Comparison of ENCODE assay signal across 27 cellular contexts in genomic region chr16:84370723-84371552, GRCh38. TPM values are rescaled to one million over a fixed set of nuclear protein-coding genes. Genes with fewer than 3 reads are reported as not detected.
A peak's percentile ranks its signal among the peaks of the same experiment; 100 is the strongest.
DNase-seq lines count a peak whose midpoint lies in the region; ATAC-seq, FAIRE-seq and TF ChIP-seq lines count a peak whose summit lies in the region.
"Had no signal": no experiment of that assay in that cellular context is flagged by ENCODE, and none has a peak within 500 bp of the region (broad histone marks: within the 10 kb centered on the region; RNA-seq: fewer than 3 reads in every experiment).

No MANE protein-coding gene starts in this region.

- 0 out of 2 replicates have a peak overlapping the region, but pooled peaks have one; percentile 15 for H3K4me2 ChIP-seq in HepG2 (ENCODE audit: low read depth, low read length)
- H3K4me2 ChIP-seq: smooth muscle cell had no signal

- no peaks in the 10 kb centered on the region for H3K9me3 ChIP-seq in HepG2 (ENCODE audit: low read length)
- no peaks in the 10 kb centered on the region for H3K9me3 ChIP-seq in right lobe of liver
- no peaks in the 10 kb centered on the region for H3K9me3 ChIP-seq in RWPE2 (ENCODE audit: severe bottlenecking)
- H3K9me3 ChIP-seq: gastroesophageal sphincter, pancreas, suprapubic skin had no signal

- H3K27me3 ChIP-seq in HepG2 (ENCODE audit: control insufficient read depth in 1 of 2, insufficient read depth in 2 of 2, low read length in 2 of 2) (peaks cover 0 to 50% of the 10 kb centered on the region in 2 experiments; a peak in 4 of 5 replicates), right lobe of liver (no peaks in the 10 kb centered on the region), RWPE2 (ENCODE audit: insufficient read depth, poor library complexity, severe bottlenecking) (no peaks in the 10 kb centered on the region)
- H3K27me3 ChIP-seq: pancreas had no signal

- H3K4me1 ChIP-seq in HepG2 (ENCODE audit: insufficient read depth, low read length) (peaks cover 17% of the 10 kb centered on the region), right lobe of liver (no peaks in the 10 kb centered on the region), RWPE2 (ENCODE audit: insufficient read depth, poor library complexity, severe bottlenecking) (peaks cover 17% of the 10 kb centered on the region)
- H3K4me1 ChIP-seq: pancreas had no signal

- POLR2A ChIA-PET in HepG2 (lab: Yijun Ruan, JAX) = no interaction called here

- H3K36me3 ChIP-seq in HepG2 (replicated peaks in 1 of 2; ENCODE audit: control insufficient read depth in 1 of 2, insufficient read depth in 2 of 2, low read length in 2 of 2) (no peaks in the 10 kb centered on the region), right lobe of liver (no peaks in the 10 kb centered on the region), RWPE2 (ENCODE audit: low read depth) (peaks cover 3% of the 10 kb centered on the region; the same call in 1 of the 2 replicates)
- H3K36me3 ChIP-seq: gastroesophageal sphincter, pancreas, suprapubic skin had no signal

- no peak for FAIRE-seq in HepG2 (lab: Jason Lieb, UNC)
- FAIRE-seq: pancreas had no signal

- no peak for TF ChIP-seq POLR2A in HepG2 (IDR thresholded peaks at IDR 0.05; ENCODE audit: insufficient read depth in 1 of 2, low read depth in 2 of 2, low read length in 2 of 2)
- no peak for TF ChIP-seq POLR2A in right lobe of liver (IDR thresholded peaks at IDR 0.05)

- H3K4me3 ChIP-seq in HepG2 (replicated peaks in 1 of 3; ENCODE audit: insufficient read depth in 1 of 3, low read depth in 2 of 3, low read length in 3 of 3) (no peak overlapping the region), right lobe of liver (no peak overlapping the region), RWPE2 (ENCODE audit: severe bottlenecking) (no peak overlapping the region)
- H3K4me3 ChIP-seq: gastroesophageal sphincter, lung, pancreas, smooth muscle cell, suprapubic skin had no signal

- H4K20me1 ChIP-seq in HepG2 (ENCODE audit: insufficient read depth, low read length) = no peaks in the 10 kb centered on the region

- H3K36me3 Mint-ChIP-seq in chondrocyte (ENCODE audit: low read depth) = no peaks in the 10 kb centered on the region
- H3K36me3 Mint-ChIP-seq: CD8-positive, alpha-beta T cell had no signal

- no peak overlapping the region for H3K27ac Mint-ChIP-seq in chondrocyte (ENCODE audit: unreplicated experiment)
- H3K27ac Mint-ChIP-seq: activated naive CD4-positive, alpha-beta T cell treated with anti-CD3 and anti-CD28 coated beads, Interleukin-2, amount 50 U/mL, for 24 hours; CD8-positive, alpha-beta T cell had no signal

- H3K9ac ChIP-seq in HepG2 (ENCODE audit: insufficient read depth, low read depth, low read length) = no peak overlapping the region

- in situ Hi-C loops in HepG2 (cut with HindIII; ENCODE audit: extremely low pct_ligation_motif_present, low pct_unique_long_range_greater_than_20kb) = no loop called here

- WGBS in HepG2 (ENCODE audit: low lambda C conversion rate) = 14% methylated on average over 8 of the region's 8 CpGs
- WGBS in right lobe of liver (ENCODE audit: insufficient coverage, low coverage, low lambda C conversion rate, missing lambda C conversion rate) = 38% methylated on average over 7 of the region's 8 CpGs

- no peak overlapping the region for H2AFZ ChIP-seq in HepG2 (ENCODE audit: low read length)

- CTCF ChIA-PET in HepG2 (lab: Yijun Ruan, JAX; ENCODE audit: low intra/inter-chr PET ratio, low total read pairs) = no interaction called here

- H3K4me1 Mint-ChIP-seq in chondrocyte (ENCODE audit: low read depth) = peaks cover 4% of the 10 kb centered on the region

- H3K27ac ChIP-seq in HepG2 (ENCODE audit: extremely low read length, insufficient read depth, low read length) (no peak overlapping the region), right lobe of liver (no peak overlapping the region), RWPE2 (ENCODE audit: poor library complexity, severe bottlenecking) (peak overlapping the region; percentile 59)
- H3K27ac ChIP-seq: gastroesophageal sphincter, pancreas, suprapubic skin had no signal

- peaks cover 76% of the 10 kb centered on the region for H3K27me3 Mint-ChIP-seq in chondrocyte (ENCODE audit: low read depth)

- no TSS peak for BruUV-seq in HepG2 (replicated peaks; lab: Mats Ljungman, UMichigan)

- TF ChIP-seq RAD21 in HepG2 (CRISPR knock-in tag; IDR thresholded peaks at IDR 0.05) = no peak

- ATAC-seq in HepG2 (peak; percentile 25; the same call in 1 of the 3 replicates), right lobe of liver (no peak), RWPE2 (ENCODE audit: low read depth) (no peak), left colon (peak; percentile 30)
- ATAC-seq: CD8-positive, alpha-beta T cell; gastroesophageal sphincter had no signal

- TF ChIP-seq CTCF in HepG2 (CRISPR knock-in tag; IDR thresholded peaks at IDR 0.05) = no peak
- TF ChIP-seq CTCF in right lobe of liver (IDR thresholded peaks at IDR 0.05) = no peak
- TF ChIP-seq CTCF in RWPE2 (IDR thresholded peaks at IDR 0.05; ENCODE audit: poor library complexity, severe bottlenecking) = no peak
- TF ChIP-seq CTCF in chondrocyte (IDR thresholded peaks at IDR 0.05) = no peak

- no peak for TF ChIP-seq EP300 in HepG2 (IDR thresholded peaks at IDR 0.05; ENCODE audit: low read depth in 2 of 2, low read length in 2 of 2)
- TF ChIP-seq EP300 in HepG2 (CRISPR knock-in tag; IDR thresholded peaks at IDR 0.05; ENCODE audit: borderline replicate concordance) = no peak

- no peaks in the 10 kb centered on the region for H3K9me3 Mint-ChIP-seq in chondrocyte (ENCODE audit: low read depth)
- H3K9me3 Mint-ChIP-seq: activated naive CD4-positive, alpha-beta T cell treated with anti-CD3 and anti-CD28 coated beads, Interleukin-2, amount 50 U/mL, for 24 hours; CD8-positive, alpha-beta T cell had no signal

- DNase-seq in HepG2 (ENCODE audit: low spot score) (no peak), right lobe of liver (no peak), RWPE2 (ENCODE audit: low spot score) (no peak), left colon (peak in 1 of 2 donors; percentile 63), chondrocyte (ENCODE audit: low spot score) (no peak), anterior cingulate cortex (lab: John Stamatoyannopoulos, UW) (no peak), GF-D8 (lab: John Stamatoyannopoulos, UW) (no peak)
- no peak for DNase-seq in stimulated activated naive CD4-positive, alpha-beta T cell (lab: John Stamatoyannopoulos, UW)
- DNase-seq: 8988T; activated CD4-positive, alpha-beta T cell treated with anti-CD3 and anti-CD28 coated beads for 4 hours; amniotic stem cell; CD8-positive, alpha-beta T cell; NCI-H1105; NCI-H1930; NK-92 treated with Interleukin-12 subunit alpha and Interleukin-12 subunit beta, amount 100 ng/mL, for 24 hours; pancreas; retina; SHP77; stimulated activated naive CD4-positive, alpha-beta T cell treated with Interleukin-2 at 50 U/mL for 16 hours had no signal

- intact Hi-C loops in HepG2 (cut with micrococcal nuclease; ENCODE audit: unreplicated experiment) (no loop called here), right lobe of liver (cut with DNase I) (no loop called here), left colon (cut with DNase I, micrococcal nuclease) (no loop called here)

- no peak overlapping the region for H3K4me3 Mint-ChIP-seq in chondrocyte (ENCODE audit: unreplicated experiment)
- H3K4me3 Mint-ChIP-seq: activated naive CD4-positive, alpha-beta T cell treated with anti-CD3 and anti-CD28 coated beads, Interleukin-2, amount 50 U/mL, for 24 hours; CD8-positive, alpha-beta T cell had no signal

- H3K79me2 ChIP-seq in HepG2 (ENCODE audit: insufficient read depth, low read length) = no peaks in the 10 kb centered on the region

TF ChIP-seq in HepG2, 621 proteins besides CTCF, POLR2A, EP300 and RAD21 (continues in another document):
- no peak for TF ChIP-seq NR1H2 (CRISPR knock-in tag; IDR thresholded peaks at IDR 0.05; ENCODE audit: borderline replicate concordance, low read depth)
- TF ChIP-seq KDM6A (CRISPR knock-in tag; IDR thresholded peaks at IDR 0.05; ENCODE audit: low read depth) = 0 out of 2 replicates have a peak, but pooled peaks have one; percentile 37
- TF ChIP-seq CREBL2 (CRISPR knock-in tag; IDR thresholded peaks at IDR 0.05; ENCODE audit: borderline replicate concordance) = no peak

RNA-seq across cellular contexts. Expression of gene ATP2C2, which starts 2.6 kb away (rescaled TPM):
- total RNA-seq in HepG2 (2016; rRNA removed; fragmentation: Illumina TruSeq; extraction: Trizol) (not detected in 2 replicates), right lobe of liver (under 1 TPM in 4 of 6 experiments, not detected in 2; 0.18 to 0.51 (median 0.32) TPM), left colon (100 to 1,000 TPM; 188 to 253 TPM), chondrocyte (not detected in 3 replicates)
- not detected in 2 replicates for total RNA-seq in HepG2 (2016; cell fraction: cytosol; rRNA removed; fragmentation: Illumina TruSeq; extraction: Trizol; ENCODE audit: low read depth)
- not detected in 2 replicates for total RNA-seq in HepG2 (2016; cell fraction: insoluble cytoplasmic fraction; rRNA removed; fragmentation: Illumina TruSeq; extraction: Trizol)
- not detected in 2 replicates for total RNA-seq in HepG2 (2016; cell fraction: membrane; rRNA removed; fragmentation: Illumina TruSeq; extraction: Trizol)
- total RNA-seq in HepG2 (2016; cell fraction: nucleus; rRNA removed; fragmentation: Illumina TruSeq; extraction: Trizol) = not detected in 2 replicates
- polyA plus RNA-seq in HepG2 (2011; rRNA removed) = 0.05 and 0.07 TPM in 2 replicates
- polyA plus RNA-seq in HepG2 (2011; cell fraction: cytosol; rRNA removed) = 0.04 and 0.06 TPM in 2 replicates
- 0.29 and 0.54 TPM in 2 replicates for polyA plus RNA-seq in HepG2 (2011; cell fraction: nucleus; rRNA removed)
- 0.12 and 0.41 TPM in 2 replicates for polyA plus RNA-seq in HepG2 (2012)
- polyA plus RNA-seq in HepG2 (2016; cell fraction: cytosol; fragmentation: Illumina TruSeq; extraction: Trizol; ENCODE audit: low read depth) = not detected in 2 replicates
- polyA plus RNA-seq in HepG2 (2016; cell fraction: insoluble cytoplasmic fraction; fragmentation: Illumina TruSeq; extraction: Trizol; ENCODE audit: low read depth) = not detected in 2 replicates
- not detected in 2 replicates for polyA plus RNA-seq in HepG2 (2016; cell fraction: membrane; fragmentation: Illumina TruSeq; extraction: Trizol; ENCODE audit: low read depth)
- not detected in 2 replicates for polyA plus RNA-seq in HepG2 (2016; cell fraction: nucleus; fragmentation: Illumina TruSeq; extraction: Trizol; ENCODE audit: insufficient read depth, low read depth)
- polyA minus RNA-seq in HepG2 (2011; rRNA and poly(A)+ RNA removed; ENCODE audit: low replicate concordance) = not detected in 2 replicates
- not detected in 2 replicates for polyA minus RNA-seq in HepG2 (2011; cell fraction: cytosol; rRNA and poly(A)+ RNA removed)
- polyA minus RNA-seq in HepG2 (2011; cell fraction: nucleus; rRNA and poly(A)+ RNA removed) = not detected in 2 replicates
- total RNA-seq: CD8-positive, alpha-beta T cell; MCF 10A; T-helper 2 cell treated with Interferon-gamma antibody and Interleukin-4, amounts not matched to agents 100 ng/mL and 5 ng/mL, for 36 hours had no signal
- polyA plus RNA-seq: neural cell had no signal

Comparison
In these comparisons a context has a peak if more than half of its experiments do, and no peak if none do; other contexts are left out.
1. ATAC-seq: peak in HepG2 (single experiment) and left colon (single experiment); none in right lobe of liver (0 of 4) and RWPE2 (single experiment).
2. RNA of gene ATP2C2, which starts 2.6 kb away (total RNA-seq): 188 to 253 TPM in left colon; 0.18 to 0.51 TPM in right lobe of liver, not detected in chondrocyte and not detected in HepG2; every median in the first group is over 100 times any median in the second.